In the genomic region with DNA sequence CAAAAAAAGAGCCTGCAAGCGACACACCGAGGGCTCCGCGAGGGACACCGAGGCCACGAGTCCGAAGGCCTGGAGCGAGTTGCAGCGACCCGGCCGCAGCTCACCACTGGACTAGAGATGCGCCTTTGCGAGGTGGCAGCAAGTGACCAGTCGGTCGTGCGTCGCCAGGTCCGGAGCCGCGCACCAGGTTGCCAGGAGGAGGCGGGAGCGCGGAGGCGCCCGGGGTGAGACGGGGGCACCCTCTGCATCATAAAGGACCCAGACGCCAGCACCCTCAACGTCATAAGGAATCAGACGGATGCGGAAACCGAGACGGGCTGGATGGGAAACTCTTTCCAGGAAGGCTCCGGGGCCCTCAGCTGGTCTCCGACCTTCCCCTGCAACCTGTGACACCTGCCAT, we compare ENCODE assay signal across 8 cellular contexts. TPM values are rescaled to one million over a fixed set of nuclear protein-coding genes. Genes with fewer than 3 reads are reported as not detected.
DNase-seq lines count a peak whose midpoint lies in the region; ATAC-seq and TF ChIP-seq lines count a peak whose summit lies in the region.
"Not testable (repeated sequence)": the region's sequence is repeated elsewhere in the genome, so short reads cannot be mapped to it uniquely, and the experiment has no call there.

No MANE protein-coding gene starts in this region.

- peaks cover 46% of the 10 kb centered on the region for H3K27me3 Mint-ChIP-seq in progenitor cell of endocrine pancreas
- H3K27me3 Mint-ChIP-seq in type B pancreatic cell: peaks cover 50% of the 10 kb centered on the region

- H3K27me3 ChIP-seq in Panc1 (ENCODE audit: control insufficient read depth, insufficient read depth, low read length): not testable (repeated sequence)

- not testable (repeated sequence) for H3K36me3 ChIP-seq in Panc1 (ENCODE audit: control insufficient read depth, insufficient read depth, low read length)

- not testable (repeated sequence) for BruUV-seq in Panc1 (replicated peaks; lab: Mats Ljungman, UMichigan)

- not testable (repeated sequence) for H3K9me3 Mint-ChIP-seq in progenitor cell of endocrine pancreas (ENCODE audit: low read depth); type B pancreatic cell

- H3K4me3 Mint-ChIP-seq in progenitor cell of endocrine pancreas (ENCODE audit: low read depth) (peak overlapping the region; percentile 75), type B pancreatic cell (peak overlapping the region; percentile 90)

- CTCF ChIA-PET in Panc1 (lab: Charles Lee): not testable (repeated sequence)

- in situ Hi-C loops in Panc1 (cut with HindIII; ENCODE audit: low pct_unique_long_range_greater_than_20kb, low sequenced_read_pairs): not testable (repeated sequence)

- DNase-seq in DMS53 (lab: John Stamatoyannopoulos, UW) (peak; percentile 56), astrocyte of the hippocampus (ENCODE audit: low read depth, low spot score) (peak; percentile 11), epithelial cell of esophagus (ENCODE audit: low read depth) (peak; percentile 37), mesenteric fat pad (ENCODE audit: low spot score) (peak; percentile 86)
- DNase-seq in Panc1 (ENCODE audit: low read depth, low spot score); progenitor cell of endocrine pancreas (ENCODE audit: low spot score, unreplicated experiment); type B pancreatic cell (ENCODE audit: extremely low spot score, unreplicated experiment): not testable (repeated sequence)

- H3K4me1 Mint-ChIP-seq in progenitor cell of endocrine pancreas (ENCODE audit: low read depth); type B pancreatic cell (ENCODE audit: unreplicated experiment): not testable (repeated sequence)

- intact Hi-C loops in Panc1 (cut with micrococcal nuclease; ENCODE audit: unreplicated experiment): not testable (repeated sequence)

- H3K4me3 ChIP-seq in Panc1 (ENCODE audit: low read depth in 2 of 2, low read length in 2 of 2): not testable (repeated sequence)
- H3K4me3 ChIP-seq in epithelial cell of esophagus (ENCODE audit: low read length) (peak overlapping the region; percentile 29), iPS-11a (ENCODE audit: low read depth, low read length) (peak overlapping the region; percentile 61)

- not testable (repeated sequence) for H3K9me3 ChIP-seq in Panc1 (ENCODE audit: control insufficient read depth, insufficient read depth, low read depth, low read length)

- ATAC-seq in Panc1: peak; percentile 10

- H3K27ac ChIP-seq in Panc1 (ENCODE audit: low read length): not testable (repeated sequence)

- not testable (repeated sequence) for H3K4me1 ChIP-seq in Panc1 (ENCODE audit: control insufficient read depth, insufficient read depth, low read length)

- POLR2A ChIA-PET in Panc1 (lab: Charles Lee): not testable (repeated sequence)

- not testable (repeated sequence) for TF ChIP-seq CTCF in Panc1 (IDR thresholded peaks at IDR 0.05); epithelial cell of esophagus (IDR thresholded peaks at IDR 0.05; ENCODE audit: insufficient read depth, low read depth, low read length, missing control alignments); progenitor cell of endocrine pancreas (IDR thresholded peaks at IDR 0.05; ENCODE audit: unreplicated experiment); type B pancreatic cell (conservative IDR thresholded peaks at IDR 0.05)

- H3K36me3 Mint-ChIP-seq in progenitor cell of endocrine pancreas (ENCODE audit: insufficient read depth); type B pancreatic cell: not testable (repeated sequence)

- H3K27ac Mint-ChIP-seq in progenitor cell of endocrine pancreas: peak overlapping the region; percentile 90
- H3K27ac Mint-ChIP-seq in type B pancreatic cell: not testable (repeated sequence)

RNA-seq across cellular contexts. Expression of gene RNU1-1, which starts 21.4 kb away (rescaled TPM):
- total RNA-seq in Panc1 (2021; ENCODE audit: unreplicated experiment) (1,290 TPM), mesenteric fat pad (6,165 TPM), progenitor cell of endocrine pancreas (3,923 and 3,957 TPM in 2 replicates), type B pancreatic cell (ENCODE audit: low replicate concordance) (2,993 and 3,564 TPM in 2 replicates)
- 2.5 TPM for polyA plus RNA-seq in Panc1 (2012; ENCODE audit: insufficient read length)
